Comparison of ENCODE assay signal across 15 cellular contexts in the genomic region with DNA sequence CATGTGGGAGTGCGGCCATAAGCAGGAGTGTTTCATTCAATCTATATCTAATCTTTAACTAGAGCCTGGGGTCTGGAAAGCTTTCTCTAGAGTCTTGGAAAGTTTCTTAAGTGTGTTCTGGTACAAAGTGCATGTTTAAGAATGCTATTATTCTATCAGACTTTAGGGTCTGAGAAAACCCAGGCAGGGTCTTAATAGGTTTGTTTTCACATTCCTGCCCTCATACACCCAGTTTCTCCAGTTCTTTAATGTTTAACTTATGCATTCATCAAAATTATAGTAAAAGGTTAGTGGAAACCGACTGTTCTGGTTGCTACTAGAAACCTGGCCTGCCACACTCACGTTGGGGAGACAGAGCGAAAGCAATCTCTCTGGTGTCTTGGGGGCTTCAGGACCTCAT.
"Had no signal": no experiment of that assay in that cellular context is flagged by ENCODE, and none has a peak within 500 bp of the region (broad histone marks: within the 10 kb centered on the region; RNA-seq: fewer than 3 reads in every experiment).

No MANE protein-coding gene starts in this region.

- H3K36me3 Mint-ChIP-seq: naive thymus-derived CD8-positive, alpha-beta T cell; stimulated activated naive B cell treated with anti-CD40 and anti-IgM and Interleukin-4, amounts not matched to agents 10 μg/mL and 1 μg/mL and 100 μg/mL, for 72 hours had no signal

- H3K4me3 Mint-ChIP-seq: naive thymus-derived CD8-positive, alpha-beta T cell; stimulated activated naive B cell treated with anti-CD40 and anti-IgM and Interleukin-4, amounts not matched to agents 10 μg/mL and 1 μg/mL and 100 μg/mL, for 72 hours; stimulated activated naive CD8-positive, alpha-beta T cell treated with anti-CD3 and anti-CD28 coated beads, Interleukin-15, Interleukin-2, amounts not matched to agents 100 ng/mL and 50 ng/mL, for 24 hours had no signal

- ATAC-seq: left lung; naive thymus-derived CD8-positive, alpha-beta T cell; pancreas; stimulated activated naive B cell treated with anti-CD40 and anti-IgM and Interleukin-4, amounts not matched to agents 10 μg/mL and 1 μg/mL and 100 μg/mL, for 72 hours had no signal

- H3K36me3 ChIP-seq: left lung, pancreas, right atrium auricular region, thoracic aorta, tibial nerve had no signal

- H3K27me3 Mint-ChIP-seq: stimulated activated naive B cell treated with anti-CD40 and anti-IgM and Interleukin-4, amounts not matched to agents 10 μg/mL and 1 μg/mL and 100 μg/mL, for 72 hours; stimulated activated naive CD8-positive, alpha-beta T cell treated with anti-CD3 and anti-CD28 coated beads, Interleukin-15, Interleukin-2, amounts not matched to agents 100 ng/mL and 50 ng/mL, for 24 hours had no signal

- DNase-seq: dorsolateral prefrontal cortex; effector CD4-positive, alpha-beta T cell; left lung; mesendoderm; naive thymus-derived CD8-positive, alpha-beta T cell; occipital lobe; pancreas; stimulated activated CD4-positive, alpha-beta T cell treated with anti-CD3 and anti-CD28 coated beads, Interleukin-15, amount 100 ng/mL, for 24 hours; stimulated activated CD4-positive, alpha-beta T cell treated with anti-CD3 and anti-CD28 coated beads, Interleukin-2, amount 100 ng/mL, for 48 hours; stimulated activated naive B cell treated with anti-CD40 and anti-IgM and Interleukin-4, amounts not matched to agents 10 μg/mL and 1 μg/mL and 100 μg/mL, for 72 hours had no signal

- H3K27me3 ChIP-seq: left lung, pancreas, right atrium auricular region, tibial nerve had no signal

- H3K4me1 Mint-ChIP-seq: naive thymus-derived CD8-positive, alpha-beta T cell; stimulated activated naive B cell treated with anti-CD40 and anti-IgM and Interleukin-4, amounts not matched to agents 10 μg/mL and 1 μg/mL and 100 μg/mL, for 72 hours had no signal

- H3K4me3 ChIP-seq: dorsolateral prefrontal cortex, left lung, pancreas, right atrium auricular region, skin epidermis, thoracic aorta, tibial nerve had no signal

- H3K9me3 Mint-ChIP-seq: stimulated activated naive B cell treated with anti-CD40 and anti-IgM and Interleukin-4, amounts not matched to agents 10 μg/mL and 1 μg/mL and 100 μg/mL, for 72 hours; stimulated activated naive CD8-positive, alpha-beta T cell treated with anti-CD3 and anti-CD28 coated beads, Interleukin-15, Interleukin-2, amounts not matched to agents 100 ng/mL and 50 ng/mL, for 24 hours had no signal

- H3K9me3 ChIP-seq: left lung, pancreas, right atrium auricular region, thoracic aorta, tibial nerve had no signal

- H3K27ac ChIP-seq: dorsolateral prefrontal cortex, left lung, pancreas, right atrium auricular region, skin epidermis, thoracic aorta, tibial nerve had no signal

- H3K4me1 ChIP-seq: left lung, pancreas, right atrium auricular region, tibial nerve had no signal

- H3K27ac Mint-ChIP-seq: naive thymus-derived CD8-positive, alpha-beta T cell; stimulated activated naive B cell treated with anti-CD40 and anti-IgM and Interleukin-4, amounts not matched to agents 10 μg/mL and 1 μg/mL and 100 μg/mL, for 72 hours; stimulated activated naive CD8-positive, alpha-beta T cell treated with anti-CD3 and anti-CD28 coated beads, Interleukin-15, Interleukin-2, amounts not matched to agents 100 ng/mL and 50 ng/mL, for 24 hours had no signal
